13 cellular contexts compared by ENCODE assay signal in genomic region chr5:96721351-96721970, GRCh38. TPM values are rescaled to one million over a fixed set of nuclear protein-coding genes. Genes with fewer than 3 reads are reported as not detected.
A peak's percentile ranks its signal among the peaks of the same experiment; 100 is the strongest.
DNase-seq lines count a peak whose midpoint lies in the region; ATAC-seq and TF ChIP-seq lines count a peak whose summit lies in the region.
"Had no signal": no experiment of that assay in that cellular context is flagged by ENCODE, and none has a peak within 500 bp of the region (broad histone marks: within the 10 kb centered on the region; RNA-seq: fewer than 3 reads in every experiment).

No MANE protein-coding gene starts in this region.

- no peaks in the 10 kb centered on the region for H3K9me3 Mint-ChIP-seq in chondrocyte (ENCODE audit: low read depth)

- TF ChIP-seq CTCF in choroid plexus epithelial cell (conservative IDR thresholded peaks at IDR 0.05; ENCODE audit: low read depth, low read length) = no peak
- no peak for TF ChIP-seq CTCF in lung (IDR thresholded peaks at IDR 0.05; ENCODE audit: control extremely low read depth, extremely low read depth)
- TF ChIP-seq CTCF in chondrocyte (IDR thresholded peaks at IDR 0.05) = no peak
- no peak for TF ChIP-seq CTCF in brain microvascular endothelial cell (IDR thresholded peaks at IDR 0.05; ENCODE audit: low read depth, low read length, missing control alignments)

- peak; percentile 49 for ATAC-seq in HG03432 (IDR thresholded peaks at IDR 0.05; ENCODE audit: unreplicated experiment)
- ATAC-seq in lung (ENCODE audit: insufficient read depth, low FRiP score) = peak; percentile 64
- no peak for ATAC-seq in HG02852 (IDR thresholded peaks at IDR 0.05; ENCODE audit: unreplicated experiment)
- ATAC-seq: left colon had no signal

- DNase-seq in AG08395 (ENCODE audit: low spot score) (peak; percentile 37), choroid plexus epithelial cell (ENCODE audit: low read depth) (peak; percentile 44), lung (ENCODE audit: low spot score) (peak; percentile 65), chondrocyte (ENCODE audit: low spot score) (no peak), brain microvascular endothelial cell (no peak), SJCRH30 (no peak)
- DNase-seq: effector memory CD4-positive, alpha-beta T cell; T-helper 9 cell had no signal

- in situ Hi-C loops in brain microvascular endothelial cell (cut with HindIII; ENCODE audit: low pct_ligation_motif_present, low sequenced_read_pairs) = no loop called here

- H3K36me3 Mint-ChIP-seq in chondrocyte (ENCODE audit: low read depth) = no peaks in the 10 kb centered on the region

- H3K4me1 ChIP-seq in lung (ENCODE audit: control insufficient read depth in 2 of 2, insufficient read depth in 2 of 2, low read length in 2 of 2) (peaks cover 10 to 38% of the 10 kb centered on the region in 2 donors), SJCRH30 (no peaks in the 10 kb centered on the region)
- H3K4me1 ChIP-seq: BLaER1 had no signal

- H3K4me3 Mint-ChIP-seq in chondrocyte (ENCODE audit: unreplicated experiment) = no peak overlapping the region

- H3K36me3 ChIP-seq in lung (ENCODE audit: control insufficient read depth in 2 of 2, insufficient read depth in 2 of 2, low read length in 2 of 2) = peaks cover 0 to 8% of the 10 kb centered on the region in 2 donors
- peaks cover 7% of the 10 kb centered on the region for H3K36me3 ChIP-seq in brain microvascular endothelial cell (replicated peaks)
- H3K36me3 ChIP-seq in SJCRH30 = no peaks in the 10 kb centered on the region

- H3K27ac ChIP-seq in lung (ENCODE audit: low read depth in 1 of 2, low read length in 1 of 2) = peak overlapping the region; percentile 49 to 69
- H3K27ac ChIP-seq in brain microvascular endothelial cell = no peak overlapping the region
- no peak overlapping the region for H3K27ac ChIP-seq in SJCRH30
- H3K27ac ChIP-seq: BLaER1, KMS-11 had no signal

- H3K9me3 ChIP-seq in lung (ENCODE audit: control insufficient read depth in 2 of 2, insufficient read depth in 1 of 2, low read length in 1 of 2) (no peaks in the 10 kb centered on the region), SJCRH30 (replicated peaks) (no peaks in the 10 kb centered on the region)
- H3K9me3 ChIP-seq: BLaER1 had no signal

- H3K27me3 ChIP-seq in lung (ENCODE audit: control insufficient read depth, insufficient read depth) = no peaks in the 10 kb centered on the region
- no peaks in the 10 kb centered on the region for H3K27me3 ChIP-seq in brain microvascular endothelial cell (replicated peaks)
- no peaks in the 10 kb centered on the region for H3K27me3 ChIP-seq in SJCRH30
- H3K27me3 ChIP-seq: BLaER1 had no signal

- peaks cover 13% of the 10 kb centered on the region for H3K4me1 Mint-ChIP-seq in chondrocyte (ENCODE audit: low read depth)

- H3K27ac Mint-ChIP-seq in chondrocyte (ENCODE audit: unreplicated experiment) = no peak overlapping the region

- no peaks in the 10 kb centered on the region for H3K27me3 Mint-ChIP-seq in chondrocyte (ENCODE audit: low read depth)

- H3K4me3 ChIP-seq in choroid plexus epithelial cell (ENCODE audit: low read depth, low read length) (no peak overlapping the region), lung (no peak overlapping the region), brain microvascular endothelial cell (ENCODE audit: low read depth, low read length) (no peak overlapping the region), SJCRH30 (no peak overlapping the region)
- H3K4me3 ChIP-seq: BLaER1 had no signal

RNA-seq across cellular contexts. Expression of gene CAST, which starts 59.3 kb away (rescaled TPM):
- total RNA-seq in lung (100 to 1,000 TPM; 269 to 279 TPM), chondrocyte (131 to 160 TPM (median 137 TPM) in 3 replicates)
- polyA plus RNA-seq in lung = 10 to 100 TPM; 84.8 to 98.6 TPM
- 56.6 and 61.0 TPM in 2 replicates for total RNA-seq in SJCRH30 (2014; rRNA removed; shearing (Covaris generic))

Comparison
In these comparisons a context has a peak if more than half of its experiments do, and no peak if none do; other contexts are left out.
1. DNase-seq: peak in AG08395 (single experiment), choroid plexus epithelial cell (single experiment) and lung (single experiment); none in chondrocyte (single experiment), brain microvascular endothelial cell (single experiment) and SJCRH30 (0 of 2).
2. H3K27ac ChIP-seq: peak in lung (2 of 2); none in brain microvascular endothelial cell (single experiment) and SJCRH30 (single experiment).